8 cellular contexts compared by ENCODE assay signal in the genomic region with DNA sequence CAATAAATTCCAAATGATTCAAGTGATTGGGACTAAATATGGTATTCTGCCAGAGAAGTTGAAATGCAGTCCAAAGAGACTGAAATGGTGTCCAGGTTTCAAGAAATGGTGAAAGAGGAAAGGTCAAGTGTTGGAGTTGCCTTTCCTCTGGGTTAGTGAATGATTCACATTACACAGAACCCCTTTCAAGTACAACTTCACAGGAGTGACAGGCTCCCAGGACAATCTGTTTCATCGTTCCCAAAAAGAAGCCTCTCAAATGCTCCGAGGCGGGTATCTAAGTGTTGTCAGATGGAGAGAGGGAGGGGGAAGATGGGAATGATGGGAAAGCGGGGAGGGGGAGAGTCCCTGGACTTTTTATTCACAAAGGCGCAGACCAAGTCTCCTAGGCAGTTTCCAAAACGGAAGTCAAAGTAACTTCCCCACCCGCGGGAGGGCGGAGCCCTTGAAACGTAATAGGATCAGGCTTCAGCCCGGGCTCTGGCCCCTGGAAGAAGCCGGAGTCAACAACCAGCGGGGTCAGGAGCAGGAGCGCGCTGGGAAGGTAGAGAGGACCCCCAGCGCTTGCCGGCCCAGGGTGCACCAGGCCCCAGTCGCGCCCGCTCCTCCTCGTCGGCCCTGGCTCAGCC. TPM values are rescaled to one million over a fixed set of nuclear protein-coding genes. Genes with fewer than 3 reads are reported as not detected.
DNase-seq lines count a peak whose midpoint lies in the region; ATAC-seq, FAIRE-seq and TF ChIP-seq lines count a peak whose summit lies in the region.

No MANE protein-coding gene starts in this region.

- TF ChIP-seq POLR2A in GM12891 (IDR thresholded peaks at IDR 0.05; ENCODE audit: low read depth, low read length), result peak; percentile 84

- no peaks in the 10 kb centered on the region for H3K9me3 ChIP-seq in T-helper 17 cell (ENCODE audit: control insufficient read depth, low read length, poor library complexity, severe bottlenecking)

- peak overlapping the region; percentile 95 for H3K4me3 Mint-ChIP-seq in T-helper 17 cell

- peak overlapping the region; percentile 90 for H3K27ac Mint-ChIP-seq in T-helper 17 cell

- peaks cover 4% of the 10 kb centered on the region for H3K36me3 Mint-ChIP-seq in T-helper 17 cell (ENCODE audit: low read depth)

- ATAC-seq in HG02852 (IDR thresholded peaks at IDR 0.05; ENCODE audit: unreplicated experiment) (peak; percentile 44), T-helper 17 cell (peak; percentile 53)

- peak; percentile 41 for FAIRE-seq in GM12891 (lab: Jason Lieb, UNC)

- no peaks in the 10 kb centered on the region for H3K36me3 ChIP-seq in kidney epithelial cell (ENCODE audit: control insufficient read depth, insufficient read depth, low read length)

- no peak for TF ChIP-seq CTCF in kidney epithelial cell (IDR thresholded peaks at IDR 0.05; ENCODE audit: insufficient read depth, low read length, poor library complexity, severe bottlenecking)

- peak overlapping the region; percentile 66 for H3K4me3 ChIP-seq in kidney epithelial cell (ENCODE audit: low read depth, low read length)

- no peaks in the 10 kb centered on the region for H3K27me3 Mint-ChIP-seq in T-helper 17 cell

- no peaks in the 10 kb centered on the region for H3K27me3 ChIP-seq in kidney epithelial cell (ENCODE audit: control insufficient read depth, insufficient read depth, low read length)

- peaks cover 22% of the 10 kb centered on the region for H3K4me1 Mint-ChIP-seq in T-helper 17 cell

- peak; percentile 38 for DNase-seq in 8988T
- peak; percentile 5 for DNase-seq in GM12891 (ENCODE audit: insufficient read length, low spot score)
- DNase-seq in NCI-H1417 treated with DMSO at 0.1 percent for 48 hours (lab: John Stamatoyannopoulos, UW), result peak; percentile 64
- DNase-seq in T-helper 17 cell, result peak; percentile 14 to 27 (median 23)
- DNase-seq in cerebellar cortex (ENCODE audit: low spot score), result peak; percentile 88
- DNase-seq in kidney epithelial cell (ENCODE audit: low read depth), result no peak
- DNase-seq in stimulated activated CD4-positive, alpha-beta T cell treated with anti-CD3 and anti-CD28 coated beads, Interleukin-15, amount 100 ng/mL, for 48 hours (ENCODE audit: low read depth in 2 of 2), result peak; percentile 30 to 43

TF ChIP-seq in GM12891, 5 proteins besides CTCF, POLR2A, EP300 and RAD21:
- TF ChIP-seq PAX5 (IDR thresholded peaks at IDR 0.05; ENCODE audit: insufficient read depth, low read length, severe bottlenecking) (no peak), POLR2AphosphoS5 (IDR thresholded peaks at IDR 0.05; ENCODE audit: low read depth, low read length) (peak; percentile 85), SPI1 (IDR thresholded peaks at IDR 0.05; ENCODE audit: low read depth, low read length) (peak; percentile 56; the same call in 1 of the 2 replicates), TAF1 (IDR thresholded peaks at IDR 0.05; ENCODE audit: low read depth, low read length) (peak; percentile 56), POU2F2 (IDR thresholded peaks at IDR 0.05; ENCODE audit: low read depth, low read length) (peak; percentile 8; the same call in 1 of the 2 replicates)
TF ChIP-seq in GM12891: peak in this region for 4.

RNA-seq across cellular contexts. Expression of a gene that starts 0.7 kb away (rescaled TPM):
- polyA plus RNA-seq in GM12891 (2012; ENCODE audit: low read depth, missing spikeins), result 7.1 TPM
- total RNA-seq in T-helper 17 cell (10 to 100 TPM; 13.0 to 17.1 TPM), kidney epithelial cell (44.0 and 44.4 TPM in 2 replicates)
